22 cellular contexts compared by ENCODE assay signal in genomic region chr2:160680974-160681373, GRCh38.
A peak's percentile ranks its signal among the peaks of the same experiment; 100 is the strongest.
DNase-seq lines count a peak whose midpoint lies in the region; ATAC-seq, FAIRE-seq and TF ChIP-seq lines count a peak whose summit lies in the region.
"Had no signal": no experiment of that assay in that cellular context is flagged by ENCODE, and none has a peak within 500 bp of the region (broad histone marks: within the 10 kb centered on the region; RNA-seq: fewer than 3 reads in every experiment).

No MANE protein-coding gene starts in this region.

- H3K9me2 ChIP-seq in SK-N-SH, result no peaks in the 10 kb centered on the region

- H3K27ac ChIP-seq in SK-N-SH (ENCODE audit: low read depth in 2 of 2, low read length in 1 of 2), result no peak overlapping the region
- no peak overlapping the region for H3K27ac ChIP-seq in endothelial cell of umbilical vein (ENCODE audit: insufficient read depth, low read depth, low read length)
- H3K27ac ChIP-seq: 22Rv1; A549; BLaER1 treated with 17β-estradiol and CSF1 and Interleukin-3, amounts not matched to agents 10 nM and 100 nM; C4-2B had no signal

- H4K20me1 ChIP-seq in SK-N-SH (ENCODE audit: insufficient read depth), result no peaks in the 10 kb centered on the region
- H4K20me1 ChIP-seq in endothelial cell of umbilical vein (replicated peaks; ENCODE audit: control insufficient read depth, extremely low read depth, insufficient read depth, low read length), result no peaks in the 10 kb centered on the region
- H4K20me1 ChIP-seq: BLaER1 treated with 17β-estradiol and CSF1 and Interleukin-3, amounts not matched to agents 10 nM and 100 nM had no signal

- CTCF ChIA-PET in SK-N-SH (lab: Yijun Ruan, JAX) (interaction anchor here (1.0 kb wide), 1 partner anchor 15 kb away, joined by 3 read pairs; no protein-coding TSS in a partner anchor), endothelial cell of umbilical vein (lab: Charles Lee) (no interaction called here)

- H2AFZ ChIP-seq in SK-N-SH (ENCODE audit: low read depth) (no peak overlapping the region), endothelial cell of umbilical vein (ENCODE audit: low read depth, low read length) (no peak overlapping the region)

- no peaks in the 10 kb centered on the region for H3K27me3 ChIP-seq in SK-N-SH (ENCODE audit: insufficient read depth)
- no peaks in the 10 kb centered on the region for H3K27me3 ChIP-seq in endothelial cell of umbilical vein (ENCODE audit: control insufficient read depth in 2 of 2, insufficient read depth in 2 of 2, low read length in 2 of 2)
- H3K27me3 ChIP-seq: BLaER1 treated with 17β-estradiol and CSF1 and Interleukin-3, amounts not matched to agents 10 nM and 100 nM had no signal

- intact Hi-C loops in endothelial cell of umbilical vein (cut with micrococcal nuclease), result no loop called here

- no peaks in the 10 kb centered on the region for H3F3A ChIP-seq in SK-N-SH (replicated peaks; ENCODE audit: insufficient read depth)

- no peak overlapping the region for H3K4me3 Mint-ChIP-seq in progenitor cell of endocrine pancreas (ENCODE audit: low read depth)
- no peak overlapping the region for H3K4me3 Mint-ChIP-seq in stimulated activated effector memory CD8-positive, alpha-beta T cell treated with anti-CD3 and anti-CD28 coated beads, Interleukin-12 subunit alpha, Interleukin-12 subunit beta, amount 100 ng/mL, for 72 hours
- H3K4me3 Mint-ChIP-seq: B cell; CD4-positive, alpha-beta T cell; CD8-positive, alpha-beta T cell had no signal

- H3K4me2 ChIP-seq in SK-N-SH (no peak overlapping the region), endothelial cell of umbilical vein (ENCODE audit: insufficient read depth, low read length) (no peak overlapping the region)
- H3K4me2 ChIP-seq: A549; BLaER1 treated with 17β-estradiol and CSF1 and Interleukin-3, amounts not matched to agents 10 nM and 100 nM had no signal

- H3K36me3 ChIP-seq in SK-N-SH (replicated peaks in 1 of 2; ENCODE audit: control insufficient read depth in 1 of 2, insufficient read depth in 2 of 2, low read length in 1 of 2) (no peaks in the 10 kb centered on the region), endothelial cell of umbilical vein (ENCODE audit: control insufficient read depth in 2 of 2, extremely low read depth in 1 of 2, insufficient read depth in 2 of 2, low read length in 2 of 2) (no peaks in the 10 kb centered on the region)
- H3K36me3 ChIP-seq: BLaER1 treated with 17β-estradiol and CSF1 and Interleukin-3, amounts not matched to agents 10 nM and 100 nM had no signal

- no peaks in the 10 kb centered on the region for H3K27me3 Mint-ChIP-seq in progenitor cell of endocrine pancreas
- H3K27me3 Mint-ChIP-seq: CD4-positive, alpha-beta T cell had no signal

- no peak for DNase-seq in SK-N-SH
- DNase-seq in endothelial cell of umbilical vein (ENCODE audit: low read depth, low spot score), result no peak
- no peak for DNase-seq in progenitor cell of endocrine pancreas (ENCODE audit: low spot score, unreplicated experiment)
- DNase-seq in stimulated activated effector memory CD8-positive, alpha-beta T cell treated with anti-CD3 and anti-CD28 coated beads, Interleukin-12 subunit alpha, Interleukin-12 subunit beta, amount 100 ng/mL, for 72 hours (ENCODE audit: low spot score in 2 of 2), result no peak
- DNase-seq: AML-193; Caco-2; Calu3; CD4-positive, alpha-beta T cell; CD8-positive, alpha-beta T cell; DMS79 treated with DMSO at 0.1 percent for 48 hours; GF-D8 had no signal

- no peaks in the 10 kb centered on the region for H3K9me1 ChIP-seq in endothelial cell of umbilical vein (replicated peaks; ENCODE audit: control insufficient read depth, extremely low read depth, insufficient read depth, low read length)

- no TSS peak for BruUV-seq in endothelial cell of umbilical vein (replicated peaks; lab: Mats Ljungman, UMichigan)

- no peak for TF ChIP-seq POLR2A in endothelial cell of umbilical vein (IDR thresholded peaks at IDR 0.05; ENCODE audit: low read depth, low read length)

- no peaks in the 10 kb centered on the region for H3K4me1 ChIP-seq in SK-N-SH (ENCODE audit: control insufficient read depth in 1 of 2, insufficient read depth in 2 of 2, low read depth in 1 of 2, low read length in 1 of 2)
- H3K4me1 ChIP-seq in endothelial cell of umbilical vein (ENCODE audit: control insufficient read depth, extremely low read depth, insufficient read depth, low read length), result no peaks in the 10 kb centered on the region
- H3K4me1 ChIP-seq: A549; BLaER1 treated with 17β-estradiol and CSF1 and Interleukin-3, amounts not matched to agents 10 nM and 100 nM; Caco-2 had no signal

- no peaks in the 10 kb centered on the region for H3K4me1 Mint-ChIP-seq in progenitor cell of endocrine pancreas (ENCODE audit: low read depth)
- H3K4me1 Mint-ChIP-seq in stimulated activated effector memory CD8-positive, alpha-beta T cell treated with anti-CD3 and anti-CD28 coated beads, Interleukin-12 subunit alpha, Interleukin-12 subunit beta, amount 100 ng/mL, for 72 hours, result no peaks in the 10 kb centered on the region
- H3K4me1 Mint-ChIP-seq: B cell had no signal

- peak; percentile 15 for FAIRE-seq in endothelial cell of umbilical vein (lab: Jason Lieb, UNC)
- FAIRE-seq: A549, D721Med, G401.6, GM12891, GM19239 had no signal

- TF ChIP-seq RAD21 in SK-N-SH (IDR thresholded peaks at IDR 0.05; ENCODE audit: low read length), result no peak

- POLR2A ChIA-PET in SK-N-SH (lab: Yijun Ruan, JAX), result no interaction called here
- POLR2A ChIA-PET in endothelial cell of umbilical vein (lab: Charles Lee), result no interaction called here

- dilution Hi-C loops in endothelial cell of umbilical vein (cut with MboI; ENCODE audit: extremely low pct_ligation_motif_present, low sequenced_read_pairs), result no loop called here

- no peak overlapping the region for H3K27ac Mint-ChIP-seq in progenitor cell of endocrine pancreas
- no peak overlapping the region for H3K27ac Mint-ChIP-seq in stimulated activated effector memory CD8-positive, alpha-beta T cell treated with anti-CD3 and anti-CD28 coated beads, Interleukin-12 subunit alpha, Interleukin-12 subunit beta, amount 100 ng/mL, for 72 hours
- H3K27ac Mint-ChIP-seq: B cell; CD4-positive, alpha-beta T cell; CD8-positive, alpha-beta T cell had no signal

- H3K4me3 ChIP-seq in SK-N-SH (ENCODE audit: low read depth in 2 of 2, low read length in 1 of 2), result no peak overlapping the region
- H3K4me3 ChIP-seq in endothelial cell of umbilical vein (replicated peaks in 1 of 3; ENCODE audit: insufficient read depth in 1 of 3, low read depth in 1 of 3, low read length in 3 of 3), result no peak overlapping the region
- H3K4me3 ChIP-seq: A549; BLaER1 treated with 17β-estradiol and CSF1 and Interleukin-3, amounts not matched to agents 10 nM and 100 nM had no signal

- H3K79me2 ChIP-seq in SK-N-SH (ENCODE audit: insufficient read depth) (no peaks in the 10 kb centered on the region), endothelial cell of umbilical vein (ENCODE audit: control insufficient read depth, insufficient read depth, low read length) (no peaks in the 10 kb centered on the region)

- no peaks in the 10 kb centered on the region for H3K36me3 Mint-ChIP-seq in progenitor cell of endocrine pancreas (ENCODE audit: insufficient read depth)
- no peaks in the 10 kb centered on the region for H3K36me3 Mint-ChIP-seq in stimulated activated effector memory CD8-positive, alpha-beta T cell treated with anti-CD3 and anti-CD28 coated beads, Interleukin-12 subunit alpha, Interleukin-12 subunit beta, amount 100 ng/mL, for 72 hours
- H3K36me3 Mint-ChIP-seq: CD8-positive, alpha-beta T cell had no signal

- TF ChIP-seq CTCF in SK-N-SH (IDR thresholded peaks at IDR 0.05) (no peak), endothelial cell of umbilical vein (IDR thresholded peaks at IDR 0.05; ENCODE audit: extremely low read depth in 1 of 2, insufficient read depth in 1 of 2, low read depth in 1 of 2, low read length in 2 of 2) (no peak), progenitor cell of endocrine pancreas (IDR thresholded peaks at IDR 0.05; ENCODE audit: unreplicated experiment) (no peak)

- TF ChIP-seq EP300 in SK-N-SH (IDR thresholded peaks at IDR 0.05; ENCODE audit: borderline replicate concordance in 1 of 2, low read depth in 1 of 2, low read length in 1 of 2), result no peak

- 82% methylated on average over 2 of the region's 2 CpGs for WGBS in SK-N-SH (ENCODE audit: low lambda C conversion rate)

- H3K9me3 Mint-ChIP-seq in progenitor cell of endocrine pancreas (ENCODE audit: low read depth), result peaks cover 4% of the 10 kb centered on the region
- peaks cover 4% of the 10 kb centered on the region for H3K9me3 Mint-ChIP-seq in stimulated activated effector memory CD8-positive, alpha-beta T cell treated with anti-CD3 and anti-CD28 coated beads, Interleukin-12 subunit alpha, Interleukin-12 subunit beta, amount 100 ng/mL, for 72 hours
- H3K9me3 Mint-ChIP-seq: CD4-positive, alpha-beta T cell had no signal

- H3K9me3 ChIP-seq in SK-N-SH (no peaks in the 10 kb centered on the region; the same call in 1 of the 2 replicates), endothelial cell of umbilical vein (replicated peaks; ENCODE audit: control insufficient read depth, insufficient read depth, low read length) (no peaks in the 10 kb centered on the region)
- H3K9me3 ChIP-seq: A549 had no signal

- H3K9ac ChIP-seq in SK-N-SH (no peak overlapping the region), endothelial cell of umbilical vein (replicated peaks; ENCODE audit: extremely low read depth, insufficient read depth, low read length) (no peak overlapping the region)
- H3K9ac ChIP-seq: BLaER1 treated with 17β-estradiol and CSF1 and Interleukin-3, amounts not matched to agents 10 nM and 100 nM had no signal

- ATAC-seq in SK-N-SH treated with all-trans-retinoic acid at 6 μM for 48 hours (no peak), esophagus mucosa (peak; percentile 68)
- ATAC-seq in stimulated activated effector memory CD8-positive, alpha-beta T cell treated with anti-CD3 and anti-CD28 coated beads, Interleukin-12 subunit alpha, Interleukin-12 subunit beta, amount 100 ng/mL, for 72 hours, result no peak
- ATAC-seq: A549; CD8-positive, alpha-beta T cell had no signal

TF ChIP-seq in SK-N-SH treated with all-trans-retinoic acid at 6 μM for 48 hours, 23 proteins besides CTCF, POLR2A, EP300 and RAD21 (continues in another document):
- no peak for TF ChIP-seq TOX (CRISPR knock-in tag; IDR thresholded peaks at IDR 0.05; ENCODE audit: borderline replicate concordance)

TF ChIP-seq in SK-N-SH, 30 proteins besides CTCF, POLR2A, EP300 and RAD21 (continues in another document):
- TF ChIP-seq YY1 (IDR thresholded peaks at IDR 0.05; ENCODE audit: low read depth), result no peak

TF ChIP-seq in endothelial cell of umbilical vein, 7 proteins besides CTCF, POLR2A, EP300 and RAD21 (continues in another document):
- no peak for TF ChIP-seq MYC (IDR thresholded peaks at IDR 0.05; ENCODE audit: low read depth, low read length)
- TF ChIP-seq EZH2 (IDR thresholded peaks at IDR 0.05; ENCODE audit: borderline replicate concordance, low read depth, low read length, severe bottlenecking), result no peak
- no peak for TF ChIP-seq JUN (IDR thresholded peaks at IDR 0.05; ENCODE audit: borderline replicate concordance, insufficient read depth, insufficient read length, low read depth)
- no peak for TF ChIP-seq POLR2AphosphoS5 (IDR thresholded peaks at IDR 0.05; ENCODE audit: insufficient read depth, low read depth, low read length)
- no peak for TF ChIP-seq GATA2 (IDR thresholded peaks at IDR 0.05; ENCODE audit: insufficient read depth, insufficient read length, low read depth, low read length)
